In genomic region chr1:223419115-223419514, GRCh38 we compare ENCODE assay signal across 8 cellular contexts. TPM values are rescaled to one million over a fixed set of nuclear protein-coding genes. Genes with fewer than 3 reads are reported as not detected.
"Had no signal": no experiment of that assay in that cellular context is flagged by ENCODE, and none has a peak within 500 bp of the region (broad histone marks: within the 10 kb centered on the region; RNA-seq: fewer than 3 reads in every experiment).

No MANE protein-coding gene starts in this region.

- H3K27ac Mint-ChIP-seq: H9 had no signal

- H3K4me3 Mint-ChIP-seq: H9 had no signal

- H2AFZ ChIP-seq: GM23248 had no signal

- ATAC-seq: K562 had no signal

- H3K9me3 Mint-ChIP-seq: H9 had no signal

- H3K4me3 ChIP-seq: GM23248, K562 had no signal

- H3K27ac ChIP-seq: GM23248 had no signal

- DNase-seq: GM23248, H9, HCEC 1CT, IMR-90, KG1 had no signal

RNA-seq across cellular contexts. Expression of gene CCDC185, which starts 25.9 kb away (rescaled TPM):
- total RNA-seq: GM23248, H1, H9, HT-29, IMR-90, K562 had no signal
- polyA plus RNA-seq: GM23248, H1, IMR-90, K562 had no signal
